ENCODE assay signal across 10 cellular contexts in genomic region chr4:3122081-3122563, GRCh38. TPM values are rescaled to one million over a fixed set of nuclear protein-coding genes. Genes with fewer than 3 reads are reported as not detected.
DNase-seq lines count a peak whose midpoint lies in the region; ATAC-seq and TF ChIP-seq lines count a peak whose summit lies in the region.
"Had no signal": no experiment of that assay in that cellular context is flagged by ENCODE, and none has a peak within 500 bp of the region (broad histone marks: within the 10 kb centered on the region; RNA-seq: fewer than 3 reads in every experiment).

No MANE protein-coding gene starts in this region.

- no peak overlapping the region for H3K9ac ChIP-seq in mammary epithelial cell (ENCODE audit: insufficient read depth, low read length)

- in situ Hi-C loops in mammary epithelial cell (cut with MboI; ENCODE audit: low sequenced_read_pairs in 2 of 2): loop anchor here in 1 of 2 donors (25.0 kb wide), 1 partner anchor 215 kb away; no protein-coding TSS in a partner anchor

- no peak overlapping the region for H3K4me2 ChIP-seq in hepatocyte
- no peak overlapping the region for H3K4me2 ChIP-seq in mammary epithelial cell (ENCODE audit: insufficient read depth, low read depth, low read length)

- CTCF ChIA-PET in mammary epithelial cell (lab: Charles Lee; ENCODE audit: low non-redundant PET): no interaction called here

- H3K27ac Mint-ChIP-seq in activated naive CD8-positive, alpha-beta T cell treated with anti-CD3 and anti-CD28 coated beads for 36 hours: peak overlapping the region; percentile 19
- H3K27ac Mint-ChIP-seq in stimulated activated naive B cell treated with anti-CD40 and anti-IgM and Interleukin-4, amounts not matched to agents 10 μg/mL and 1 μg/mL and 100 μg/mL, for 72 hours: peak overlapping the region; percentile 85

- no peaks in the 10 kb centered on the region for H3K9me3 Mint-ChIP-seq in activated naive CD8-positive, alpha-beta T cell treated with anti-CD3 and anti-CD28 coated beads for 36 hours
- H3K9me3 Mint-ChIP-seq in stimulated activated naive B cell treated with anti-CD40 and anti-IgM and Interleukin-4, amounts not matched to agents 10 μg/mL and 1 μg/mL and 100 μg/mL, for 72 hours: no peaks in the 10 kb centered on the region

- H3K4me3 ChIP-seq in hepatocyte (no peak overlapping the region), mammary epithelial cell (replicated peaks in 1 of 3; ENCODE audit: insufficient read depth in 1 of 3, low read depth in 2 of 3, low read length in 3 of 3) (no peak overlapping the region)

- H3K4me1 ChIP-seq in hepatocyte (ENCODE audit: insufficient read depth) (peaks cover 16% of the 10 kb centered on the region), mammary epithelial cell (ENCODE audit: insufficient read depth, low read length) (no peaks in the 10 kb centered on the region)

- H3K79me2 ChIP-seq in hepatocyte (no peaks in the 10 kb centered on the region), mammary epithelial cell (ENCODE audit: insufficient read depth, low read length) (no peaks in the 10 kb centered on the region)

- TF ChIP-seq CTCF in hepatocyte (IDR thresholded peaks at IDR 0.05; ENCODE audit: poor library complexity) (no peak), mammary epithelial cell (conservative IDR thresholded peaks at IDR 0.05 in 1 of 2, IDR thresholded peaks at IDR 0.05 in 1 of 2; ENCODE audit: extremely low read depth in 1 of 2, insufficient read depth in 1 of 2, low read depth in 1 of 2, low read length in 2 of 2) (no peak)

- no peaks in the 10 kb centered on the region for H3K9me2 ChIP-seq in hepatocyte (replicated peaks; ENCODE audit: insufficient read depth)

- H4K20me1 ChIP-seq in hepatocyte (ENCODE audit: insufficient read depth, poor library complexity, severe bottlenecking): no peaks in the 10 kb centered on the region
- no peaks in the 10 kb centered on the region for H4K20me1 ChIP-seq in mammary epithelial cell (ENCODE audit: insufficient read depth, low read length)

- peak; percentile 13 for DNase-seq in activated CD4-positive, alpha-beta T cell treated with anti-CD3 and anti-CD28 coated beads for 48 hours
- DNase-seq in activated CD4-positive, alpha-beta T cell treated with anti-CD3 and anti-CD28 coated beads for 1 hour: no peak
- no peak for DNase-seq in activated naive CD8-positive, alpha-beta T cell treated with anti-CD3 and anti-CD28 coated beads for 36 hours
- peak; percentile 42 for DNase-seq in hepatocyte (ENCODE audit: low spot score)
- DNase-seq in stimulated activated naive B cell treated with anti-CD40 and anti-IgM and Interleukin-4, amounts not matched to agents 10 μg/mL and 1 μg/mL and 100 μg/mL, for 72 hours: no peak
- DNase-seq in mammary epithelial cell: no peak
- no peak for DNase-seq in DMS153 (lab: John Stamatoyannopoulos, UW)
- DNase-seq in NCI-H2081 treated with DMSO at 0.1 percent for 48 hours (lab: John Stamatoyannopoulos, UW): no peak
- DNase-seq: Karpas-422 had no signal

- 62% methylated on average over 9 of the region's 9 CpGs for WGBS in hepatocyte (ENCODE audit: low lambda C conversion rate, missing lambda C conversion rate)
- WGBS in mammary epithelial cell (ENCODE audit: low coverage, missing lambda C conversion rate): 93% methylated on average over 9 of the region's 9 CpGs

- intact Hi-C loops in mammary epithelial cell (cut with micrococcal nuclease): no loop called here

- H3K27ac ChIP-seq in hepatocyte (peak overlapping the region; percentile 86), mammary epithelial cell (ENCODE audit: insufficient read depth, low read depth, low read length) (no peak overlapping the region)

- H3K9me3 ChIP-seq in hepatocyte (ENCODE audit: low read depth): no peaks in the 10 kb centered on the region
- H3K9me3 ChIP-seq in mammary epithelial cell (replicated peaks; ENCODE audit: insufficient read depth, low read length): no peaks in the 10 kb centered on the region

- ATAC-seq in stimulated activated naive B cell treated with anti-CD40 and anti-IgM and Interleukin-4, amounts not matched to agents 10 μg/mL and 1 μg/mL and 100 μg/mL, for 72 hours (replicated peaks): no peak
- ATAC-seq: Panc1 had no signal

- BruUV-seq in mammary epithelial cell (replicated peaks; lab: Mats Ljungman, UMichigan): no TSS peak

- peaks cover 20% of the 10 kb centered on the region for H3K4me1 Mint-ChIP-seq in activated naive CD8-positive, alpha-beta T cell treated with anti-CD3 and anti-CD28 coated beads for 36 hours
- peaks cover 5% of the 10 kb centered on the region in 2 donors for H3K4me1 Mint-ChIP-seq in stimulated activated naive B cell treated with anti-CD40 and anti-IgM and Interleukin-4, amounts not matched to agents 10 μg/mL and 1 μg/mL and 100 μg/mL, for 72 hours

- dilution Hi-C loops in mammary epithelial cell (cut with HindIII; ENCODE audit: low sequenced_read_pairs): loop anchor here (10.0 kb wide), 1 partner anchor 63 kb away; no protein-coding TSS in a partner anchor

- H3K36me3 Mint-ChIP-seq in activated naive CD8-positive, alpha-beta T cell treated with anti-CD3 and anti-CD28 coated beads for 36 hours: peaks cover 14% of the 10 kb centered on the region
- H3K36me3 Mint-ChIP-seq in stimulated activated naive B cell treated with anti-CD40 and anti-IgM and Interleukin-4, amounts not matched to agents 10 μg/mL and 1 μg/mL and 100 μg/mL, for 72 hours: peaks cover 33 to 52% of the 10 kb centered on the region in 2 donors

- H3K36me3 ChIP-seq in hepatocyte (replicated peaks; ENCODE audit: insufficient read depth, low read depth) (no peaks in the 10 kb centered on the region), mammary epithelial cell (ENCODE audit: insufficient read depth, low read length) (peaks cover 4% of the 10 kb centered on the region)

- no peaks in the 10 kb centered on the region for H3K27me3 ChIP-seq in hepatocyte
- no peaks in the 10 kb centered on the region for H3K27me3 ChIP-seq in mammary epithelial cell (ENCODE audit: insufficient read depth, low read length)

- no peaks in the 10 kb centered on the region for H3K27me3 Mint-ChIP-seq in activated naive CD8-positive, alpha-beta T cell treated with anti-CD3 and anti-CD28 coated beads for 36 hours
- no peaks in the 10 kb centered on the region for H3K27me3 Mint-ChIP-seq in stimulated activated naive B cell treated with anti-CD40 and anti-IgM and Interleukin-4, amounts not matched to agents 10 μg/mL and 1 μg/mL and 100 μg/mL, for 72 hours

- H2AFZ ChIP-seq in hepatocyte: no peak overlapping the region
- H2AFZ ChIP-seq in mammary epithelial cell (ENCODE audit: low read depth, low read length): no peak overlapping the region

- no peak overlapping the region for H3K4me3 Mint-ChIP-seq in activated naive CD8-positive, alpha-beta T cell treated with anti-CD3 and anti-CD28 coated beads for 36 hours
- H3K4me3 Mint-ChIP-seq in stimulated activated naive B cell treated with anti-CD40 and anti-IgM and Interleukin-4, amounts not matched to agents 10 μg/mL and 1 μg/mL and 100 μg/mL, for 72 hours: no peak overlapping the region

RNA-seq across cellular contexts. Expression of gene HTT, which starts 47.6 kb away (rescaled TPM):
- total RNA-seq in activated naive CD8-positive, alpha-beta T cell treated with anti-CD3 and anti-CD28 coated beads for 36 hours: 10 to 100 TPM; 42.9 to 49.4 TPM
- total RNA-seq in hepatocyte (30.6 and 33.9 TPM in 2 replicates), mammary epithelial cell (10 to 100 TPM; 44.2 to 53.3 TPM)
- polyA plus RNA-seq in hepatocyte (9.5 and 12.4 TPM in 2 replicates), mammary epithelial cell (14.7 TPM)
- polyA minus RNA-seq in mammary epithelial cell: 270 TPM

RNA-seq across cellular contexts. Expression of gene HTT-AS, which starts 47.8 kb away (rescaled TPM):
- total RNA-seq in activated naive CD8-positive, alpha-beta T cell treated with anti-CD3 and anti-CD28 coated beads for 36 hours: not detected
- total RNA-seq in hepatocyte (not detected in 2 replicates), mammary epithelial cell (not detected)
- polyA plus RNA-seq in hepatocyte (not detected in 2 replicates), mammary epithelial cell (not detected)
- polyA minus RNA-seq in mammary epithelial cell: not detected

Comparison
In these comparisons a context has a peak if more than half of its experiments do, and no peak if none do; other contexts are left out.
1. DNase-seq: peak in activated CD4-positive, alpha-beta T cell treated with anti-CD3 and anti-CD28 coated beads for 48 hours (single experiment) and hepatocyte (single experiment); none in activated CD4-positive, alpha-beta T cell treated with anti-CD3 and anti-CD28 coated beads for 1 hour (single experiment), activated naive CD8-positive, alpha-beta T cell treated with anti-CD3 and anti-CD28 coated beads for 36 hours (single experiment), stimulated activated naive B cell treated with anti-CD40 and anti-IgM and Interleukin-4, amounts not matched to agents 10 μg/mL and 1 μg/mL and 100 μg/mL, for 72 hours (single experiment), mammary epithelial cell (single experiment), DMS153 (single experiment) and NCI-H2081 treated with DMSO at 0.1 percent for 48 hours (single experiment).